Comparison of ENCODE assay signal across 9 cellular contexts in genomic region chr11:113874920-113875413, GRCh38. TPM values are rescaled to one million over a fixed set of nuclear protein-coding genes. Genes with fewer than 3 reads are reported as not detected.
DNase-seq lines count a peak whose midpoint lies in the region; FAIRE-seq and TF ChIP-seq lines count a peak whose summit lies in the region.
"Had no signal": no experiment of that assay in that cellular context is flagged by ENCODE, and none has a peak within 500 bp of the region (broad histone marks: within the 10 kb centered on the region; RNA-seq: fewer than 3 reads in every experiment).

No MANE protein-coding gene starts in this region.

- H3K9ac ChIP-seq in kidney (ENCODE audit: low read length in 2 of 2) = peak overlapping the region; percentile 65 to 72

- intact Hi-C loops in ascending aorta (cut with DNase I) (loop anchor here (2.0 to 10.0 kb wide), 3 partner anchors 102 to 1630 kb away; partner anchors contain the start of genes CADM1, TTC12 and ZW10), kidney (cut with DNase I) (no loop called here)

- H3K4me1 ChIP-seq in ascending aorta (peaks cover 0 to 18% of the 10 kb centered on the region in 2 donors), kidney (ENCODE audit: control insufficient read depth in 1 of 2, insufficient read depth in 1 of 2, low read depth in 1 of 2, low read length in 2 of 2) (peaks cover 3% of the 10 kb centered on the region in 2 donors)

- H3K4me3 ChIP-seq in MG63 = peak overlapping the region; percentile 77
- peak overlapping the region; percentile 87 to 100 for H3K4me3 ChIP-seq in ascending aorta
- H3K4me3 ChIP-seq in kidney (ENCODE audit: low read length in 2 of 2) = peak overlapping the region; percentile 81 to 85

- no peaks in the 10 kb centered on the region for H3K36me3 ChIP-seq in MG63
- H3K36me3 ChIP-seq in ascending aorta = no peaks in the 10 kb centered on the region
- H3K36me3 ChIP-seq in kidney (ENCODE audit: control insufficient read depth in 1 of 2, insufficient read depth in 2 of 2, low read length in 2 of 2) = no peaks in the 10 kb centered on the region

- H3K9me3 ChIP-seq in MG63 = no peaks in the 10 kb centered on the region
- no peaks in the 10 kb centered on the region for H3K9me3 ChIP-seq in ascending aorta
- H3K9me3 ChIP-seq in kidney (ENCODE audit: control insufficient read depth in 1 of 2, low read length in 2 of 2) = no peaks in the 10 kb centered on the region

- peak; percentile 22 for DNase-seq in GM18507 (ENCODE audit: extremely low spot score, insufficient read length, low read depth)
- peak; percentile 26 for DNase-seq in HCEC 1CT
- no peak for DNase-seq in MG63
- peak; percentile 10 to 67 for DNase-seq in ascending aorta (ENCODE audit: low spot score in 2 of 2)
- no peak for DNase-seq in kidney
- DNase-seq in stimulated activated CD4-positive, alpha-beta T cell treated with anti-CD3 and anti-CD28 coated beads, Interleukin-4, amount 100 ng/mL, for 24 hours = peak; percentile 43
- no peak for DNase-seq in kidney glomerular epithelial cell (lab: John Stamatoyannopoulos, UW)
- DNase-seq in NCI-H1048 (lab: John Stamatoyannopoulos, UW) = no peak

- no peaks in the 10 kb centered on the region for H3K27me3 ChIP-seq in MG63
- H3K27me3 ChIP-seq in ascending aorta = no peaks in the 10 kb centered on the region

- FAIRE-seq in GM18507 (lab: Jason Lieb, UNC) (no peak), kidney (lab: Jason Lieb, UNC) (no peak)
- FAIRE-seq: colon had no signal

- H3K27ac ChIP-seq in ascending aorta (peak overlapping the region in 1 of 2 donors; percentile 72), kidney (ENCODE audit: low read depth in 2 of 2, low read length in 2 of 2) (no peak overlapping the region)

- TF ChIP-seq CTCF in ascending aorta (IDR thresholded peaks at IDR 0.05) = peak in 1 of 3 experiments; percentile 25
- no peak for TF ChIP-seq CTCF in kidney (IDR thresholded peaks at IDR 0.05; ENCODE audit: borderline replicate concordance, extremely low read depth, insufficient read depth)

RNA-seq across cellular contexts. Expression of gene USP28, which starts 0.4 kb away (rescaled TPM):
- total RNA-seq in MG63 (2014; rRNA removed; shearing (Covaris generic); ENCODE audit: low replicate concordance) = 25.8 and 37.0 TPM in 2 replicates
- total RNA-seq in ascending aorta (2.9 TPM), kidney (19.4 TPM)
- polyA plus RNA-seq in kidney (ENCODE audit: insufficient read depth, low read depth, low replicate concordance) = 5.3 TPM

RNA-seq across cellular contexts. Expression of gene HTR3B, which starts 29.6 kb away (rescaled TPM):
- not detected in 2 replicates for total RNA-seq in MG63 (2014; rRNA removed; shearing (Covaris generic); ENCODE audit: low replicate concordance)
- total RNA-seq in ascending aorta (not detected), kidney (0.16 TPM)
- polyA plus RNA-seq in kidney (ENCODE audit: insufficient read depth, low read depth, low replicate concordance) = not detected

Comparison
In these comparisons a context has a peak if more than half of its experiments do, and no peak if none do; other contexts are left out.
1. DNase-seq: peak in GM18507 (single experiment), HCEC 1CT (single experiment), ascending aorta (2 of 2) and stimulated activated CD4-positive, alpha-beta T cell treated with anti-CD3 and anti-CD28 coated beads, Interleukin-4, amount 100 ng/mL, for 24 hours (single experiment); none in MG63 (single experiment), kidney (single experiment), kidney glomerular epithelial cell (single experiment) and NCI-H1048 (single experiment).
2. Peak in every context shown above with its lines, with median percentiles within 50 percentile points of each other: H3K4me3 ChIP-seq.